2 cellular contexts compared by ENCODE assay signal in genomic region chr7:148761499-148762278, GRCh38.
TF ChIP-seq lines count a peak whose summit lies in the region.

No MANE protein-coding gene starts in this region.

TF ChIP-seq in GM12878, 131 proteins besides CTCF, POLR2A, EP300 and RAD21 (continued from another document):
- TF ChIP-seq, protein P1, sequence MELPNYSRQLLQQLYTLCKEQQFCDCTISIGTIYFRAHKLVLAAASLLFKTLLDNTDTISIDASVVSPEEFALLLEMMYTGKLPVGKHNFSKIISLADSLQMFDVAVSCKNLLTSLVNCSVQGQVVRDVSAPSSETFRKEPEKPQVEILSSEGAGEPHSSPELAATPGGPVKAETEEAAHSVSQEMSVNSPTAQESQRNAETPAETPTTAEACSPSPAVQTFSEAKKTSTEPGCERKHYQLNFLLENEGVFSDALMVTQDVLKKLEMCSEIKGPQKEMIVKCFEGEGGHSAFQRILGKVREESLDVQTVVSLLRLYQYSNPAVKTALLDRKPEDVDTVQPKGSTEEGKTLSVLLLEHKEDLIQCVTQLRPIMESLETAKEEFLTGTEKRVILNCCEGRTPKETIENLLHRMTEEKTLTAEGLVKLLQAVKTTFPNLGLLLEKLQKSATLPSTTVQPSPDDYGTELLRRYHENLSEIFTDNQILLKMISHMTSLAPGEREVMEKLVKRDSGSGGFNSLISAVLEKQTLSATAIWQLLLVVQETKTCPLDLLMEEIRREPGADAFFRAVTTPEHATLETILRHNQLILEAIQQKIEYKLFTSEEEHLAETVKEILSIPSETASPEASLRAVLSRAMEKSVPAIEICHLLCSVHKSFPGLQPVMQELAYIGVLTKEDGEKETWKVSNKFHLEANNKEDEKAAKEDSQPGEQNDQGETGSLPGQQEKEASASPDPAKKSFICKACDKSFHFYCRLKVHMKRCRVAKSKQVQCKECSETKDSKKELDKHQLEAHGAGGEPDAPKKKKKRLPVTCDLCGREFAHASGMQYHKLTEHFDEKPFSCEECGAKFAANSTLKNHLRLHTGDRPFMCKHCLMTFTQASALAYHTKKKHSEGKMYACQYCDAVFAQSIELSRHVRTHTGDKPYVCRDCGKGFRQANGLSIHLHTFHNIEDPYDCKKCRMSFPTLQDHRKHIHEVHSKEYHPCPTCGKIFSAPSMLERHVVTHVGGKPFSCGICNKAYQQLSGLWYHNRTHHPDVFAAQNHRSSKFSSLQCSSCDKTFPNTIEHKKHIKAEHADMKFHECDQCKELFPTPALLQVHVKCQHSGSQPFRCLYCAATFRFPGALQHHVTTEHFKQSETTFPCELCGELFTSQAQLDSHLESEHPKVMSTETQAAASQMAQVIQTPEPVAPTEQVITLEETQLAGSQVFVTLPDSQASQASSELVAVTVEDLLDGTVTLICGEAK (IDR thresholded peaks at IDR 0.05; ENCODE audit: borderline replicate concordance) = 0 out of 2 replicates have a peak, but pooled peaks have one; percentile 21

TF ChIP-seq in HepG2, 621 proteins besides CTCF, POLR2A, EP300 and RAD21 (continued from another document):
- TF ChIP-seq, protein P1 (IDR thresholded peaks at IDR 0.05) = no peak
- TF ChIP-seq, protein P1 (CRISPR knock-in tag; IDR thresholded peaks at IDR 0.05) = peak; percentile 97
